Comparison of ENCODE assay signal across 9 cellular contexts in the genomic region with DNA sequence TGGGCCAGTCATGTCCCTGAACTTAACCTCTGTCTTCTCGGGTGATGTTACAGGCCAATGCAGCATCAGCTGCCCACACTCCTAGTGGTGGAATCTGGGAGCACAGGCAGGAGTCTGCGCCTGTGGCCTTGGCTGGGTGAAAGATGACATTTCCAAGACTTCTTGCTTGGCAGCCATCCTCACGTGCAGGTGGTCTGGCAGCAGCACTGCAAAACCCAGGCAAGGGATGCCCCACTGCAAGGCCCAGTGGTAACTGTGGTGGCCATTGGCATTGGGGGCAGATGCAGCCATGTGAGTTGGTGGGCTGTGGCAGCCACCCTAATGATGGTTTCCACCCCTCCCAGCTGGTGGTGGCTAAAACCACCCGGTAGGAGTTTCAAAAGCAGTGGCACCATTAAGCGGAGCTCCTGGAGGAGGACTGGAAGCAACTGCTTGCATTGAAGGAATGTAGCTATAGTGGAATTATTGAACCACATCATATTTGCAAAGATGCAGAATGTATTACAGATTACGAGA.
DNase-seq lines count a peak whose midpoint lies in the region; ATAC-seq, FAIRE-seq and TF ChIP-seq lines count a peak whose summit lies in the region.
"Had no signal": no experiment of that assay in that cellular context is flagged by ENCODE, and none has a peak within 500 bp of the region (broad histone marks: within the 10 kb centered on the region; RNA-seq: fewer than 3 reads in every experiment).

No MANE protein-coding gene starts in this region.

- intact Hi-C loops in adrenal gland (cut with DNase I) = no loop called here

- ATAC-seq in A549 = peak; percentile 59 to 74; a peak in 3 of 6 replicates

- peaks cover 17% of the 10 kb centered on the region for H3K27me3 ChIP-seq in SK-N-SH (ENCODE audit: insufficient read depth)
- H3K27me3 ChIP-seq in adrenal gland = no peaks in the 10 kb centered on the region

- FAIRE-seq in A549 (lab: Jason Lieb, UNC) (no peak), frontal cortex (lab: Jason Lieb, UNC) (no peak)

- no peaks in the 10 kb centered on the region for H3K9me2 ChIP-seq in SK-N-SH

- H3K79me2 ChIP-seq in SK-N-SH (ENCODE audit: insufficient read depth) = no peaks in the 10 kb centered on the region

- no peak for TF ChIP-seq POLR2A in A549 (IDR thresholded peaks at IDR 0.05; ENCODE audit: low read length)
- no peak for TF ChIP-seq POLR2A in adrenal gland (IDR thresholded peaks at IDR 0.05)

- H3K4me2 ChIP-seq in A549 (no peak overlapping the region), SK-N-SH (no peak overlapping the region)

- CTCF ChIA-PET in A549 (lab: Yijun Ruan, JAX) = no interaction called here
- CTCF ChIA-PET in GM10248 (lab: Yijun Ruan, JAX) = interaction anchor here (1.0 kb wide), 1 partner anchor 93 kb away, joined by 5 read pairs; no protein-coding TSS in a partner anchor
- CTCF ChIA-PET in SK-N-SH (lab: Yijun Ruan, JAX) = interaction anchor here (0.8 to 1.3 kb wide), 2 partner anchors 10 to 17 kb away, joined by 3 read pairs; no protein-coding TSS in a partner anchor

- no peak overlapping the region for H2AFZ ChIP-seq in SK-N-SH (ENCODE audit: low read depth)

- H3K9ac ChIP-seq in SK-N-SH = no peak overlapping the region

- H3F3A ChIP-seq in SK-N-SH (replicated peaks; ENCODE audit: insufficient read depth) = no peaks in the 10 kb centered on the region

- WGBS in A549 (ENCODE audit: missing lambda C conversion rate) = 73% methylated on average over 5 of the region's 6 CpGs
- 48% methylated on average over 4 of the region's 6 CpGs for WGBS in SK-N-SH (ENCODE audit: low lambda C conversion rate)
- 56 to 62% (median 57%) methylated on average over 5 to 6 of the region's 6 CpGs for WGBS in adrenal gland, 4 donors

- H4K20me1 ChIP-seq in SK-N-SH (ENCODE audit: insufficient read depth) = no peaks in the 10 kb centered on the region

- H3K27ac ChIP-seq in A549 (no peak overlapping the region), SK-N-SH (ENCODE audit: low read depth in 2 of 2, low read length in 1 of 2) (no peak overlapping the region), adrenal gland (no peak overlapping the region)

- no peak overlapping the region for H3K4me3 ChIP-seq in A549
- no peak overlapping the region for H3K4me3 ChIP-seq in SK-N-SH (ENCODE audit: low read depth in 2 of 2, low read length in 1 of 2)
- no peak overlapping the region for H3K4me3 ChIP-seq in adrenal gland

- POLR2A ChIA-PET in A549 (lab: Yijun Ruan, JAX) = no interaction called here
- POLR2A ChIA-PET in GM10248 (lab: Yijun Ruan, JAX) = no interaction called here
- POLR2A ChIA-PET in SK-N-SH (lab: Yijun Ruan, JAX) = no interaction called here

- H3K36me3 ChIP-seq in SK-N-SH (replicated peaks in 1 of 2; ENCODE audit: control insufficient read depth in 1 of 2, insufficient read depth in 2 of 2, low read length in 1 of 2) (no peaks in the 10 kb centered on the region), adrenal gland (replicated peaks in 1 of 2) (no peaks in the 10 kb centered on the region)

- DNase-seq in A549 (ENCODE audit: low read depth in 1 of 2, low spot score in 1 of 2) (peak; percentile 11 to 18), GM10248 (ENCODE audit: extremely low spot score) (no peak), SK-N-SH (peak; percentile 44), iPS-NIHi11 (ENCODE audit: low spot score) (peak; percentile 65), frontal cortex (ENCODE audit: low spot score in 2 of 2) (no peak), KG1 (lab: John Stamatoyannopoulos, UW) (no peak), HuH-7 (ENCODE audit: low spot score) (no peak), adrenal gland (no peak)
- DNase-seq: activated B cell treated with CpG ODN at 0.5 μM for 24 hours had no signal

- H3K9me3 ChIP-seq in A549 (peaks cover 5% of the 10 kb centered on the region; the same call in 1 of the 3 replicates), SK-N-SH (no peaks in the 10 kb centered on the region), adrenal gland (replicated peaks in 1 of 3) (no peaks in the 10 kb centered on the region)

- TF ChIP-seq RAD21 in A549 (conservative IDR thresholded peaks at IDR 0.05 in 1 of 2, IDR thresholded peaks at IDR 0.05 in 1 of 2) (no peak), SK-N-SH (IDR thresholded peaks at IDR 0.05; ENCODE audit: low read length) (no peak)

- TF ChIP-seq CTCF in A549 (IDR thresholded peaks at IDR 0.05) (no peak), GM10248 (IDR thresholded peaks at IDR 0.05; ENCODE audit: control extremely low read depth, extremely low read depth, low read depth, missing control alignments) (peak; percentile 6), SK-N-SH (IDR thresholded peaks at IDR 0.05) (peak; percentile 51), adrenal gland (IDR thresholded peaks at IDR 0.05) (peak in 2 of 6 experiments; percentile 12 to 26)

- TF ChIP-seq EP300 in A549 (IDR thresholded peaks at IDR 0.05) (no peak), SK-N-SH (IDR thresholded peaks at IDR 0.05; ENCODE audit: borderline replicate concordance in 1 of 2, low read depth in 1 of 2, low read length in 1 of 2) (no peak)

- H3K4me1 ChIP-seq in A549 (no peaks in the 10 kb centered on the region), SK-N-SH (ENCODE audit: control insufficient read depth in 1 of 2, insufficient read depth in 2 of 2, low read depth in 1 of 2, low read length in 1 of 2) (no peaks in the 10 kb centered on the region), adrenal gland (replicated peaks in 1 of 2) (no peaks in the 10 kb centered on the region)

TF ChIP-seq in A549, 52 proteins besides CTCF, POLR2A, EP300 and RAD21:
- TF ChIP-seq HOXB13 (CRISPR knock-in tag; IDR thresholded peaks at IDR 0.05; ENCODE audit: low read depth) (no peak), NFE2L2 (conservative IDR thresholded peaks at IDR 0.05; ENCODE audit: low read length) (no peak)

TF ChIP-seq in SK-N-SH, 30 proteins besides CTCF, POLR2A, EP300 and RAD21:
- TF ChIP-seq JUND (IDR thresholded peaks at IDR 0.05) = no peak
- no peak for TF ChIP-seq FOXM1 (IDR thresholded peaks at IDR 0.05; ENCODE audit: low read depth)
- TF ChIP-seq FOSL2 (IDR thresholded peaks at IDR 0.05; ENCODE audit: borderline replicate concordance, low read depth) = no peak
- TF ChIP-seq MXI1 (IDR thresholded peaks at IDR 0.05; ENCODE audit: low read depth, low read length) = no peak
- no peak for TF ChIP-seq TCF12 (IDR thresholded peaks at IDR 0.05)
- no peak for TF ChIP-seq TEAD4 (IDR thresholded peaks at IDR 0.05; ENCODE audit: borderline replicate concordance, insufficient read depth)
- no peak for TF ChIP-seq EZH2phosphoT487 (IDR thresholded peaks at IDR 0.05; ENCODE audit: borderline replicate concordance, low read depth)
- TF ChIP-seq MEF2A (IDR thresholded peaks at IDR 0.05; ENCODE audit: borderline replicate concordance, low read depth) = no peak
- no peak for TF ChIP-seq SMC3 (IDR thresholded peaks at IDR 0.05; ENCODE audit: low read depth, low read length)
- no peak for TF ChIP-seq YY1 (IDR thresholded peaks at IDR 0.05; ENCODE audit: low read depth)
- TF ChIP-seq, protein P1, sequence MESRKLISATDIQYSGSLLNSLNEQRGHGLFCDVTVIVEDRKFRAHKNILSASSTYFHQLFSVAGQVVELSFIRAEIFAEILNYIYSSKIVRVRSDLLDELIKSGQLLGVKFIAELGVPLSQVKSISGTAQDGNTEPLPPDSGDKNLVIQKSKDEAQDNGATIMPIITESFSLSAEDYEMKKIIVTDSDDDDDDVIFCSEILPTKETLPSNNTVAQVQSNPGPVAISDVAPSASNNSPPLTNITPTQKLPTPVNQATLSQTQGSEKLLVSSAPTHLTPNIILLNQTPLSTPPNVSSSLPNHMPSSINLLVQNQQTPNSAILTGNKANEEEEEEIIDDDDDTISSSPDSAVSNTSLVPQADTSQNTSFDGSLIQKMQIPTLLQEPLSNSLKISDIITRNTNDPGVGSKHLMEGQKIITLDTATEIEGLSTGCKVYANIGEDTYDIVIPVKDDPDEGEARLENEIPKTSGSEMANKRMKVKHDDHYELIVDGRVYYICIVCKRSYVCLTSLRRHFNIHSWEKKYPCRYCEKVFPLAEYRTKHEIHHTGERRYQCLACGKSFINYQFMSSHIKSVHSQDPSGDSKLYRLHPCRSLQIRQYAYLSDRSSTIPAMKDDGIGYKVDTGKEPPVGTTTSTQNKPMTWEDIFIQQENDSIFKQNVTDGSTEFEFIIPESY (IDR thresholded peaks at IDR 0.05; ENCODE audit: borderline replicate concordance, low read depth) = no peak
- TF ChIP-seq GATA2 (CRISPR knock-in tag; IDR thresholded peaks at IDR 0.05) = no peak
- no peak for TF ChIP-seq GABPA (IDR thresholded peaks at IDR 0.05; ENCODE audit: low read depth)
- TF ChIP-seq POLR2AphosphoS5 (IDR thresholded peaks at IDR 0.05; ENCODE audit: low read depth, low read length) = no peak
- TF ChIP-seq RFX5 (IDR thresholded peaks at IDR 0.05; ENCODE audit: low read length) = no peak
- TF ChIP-seq NRF1 (IDR thresholded peaks at IDR 0.05; ENCODE audit: low read depth, low read length) = no peak
- TF ChIP-seq, protein P2, sequence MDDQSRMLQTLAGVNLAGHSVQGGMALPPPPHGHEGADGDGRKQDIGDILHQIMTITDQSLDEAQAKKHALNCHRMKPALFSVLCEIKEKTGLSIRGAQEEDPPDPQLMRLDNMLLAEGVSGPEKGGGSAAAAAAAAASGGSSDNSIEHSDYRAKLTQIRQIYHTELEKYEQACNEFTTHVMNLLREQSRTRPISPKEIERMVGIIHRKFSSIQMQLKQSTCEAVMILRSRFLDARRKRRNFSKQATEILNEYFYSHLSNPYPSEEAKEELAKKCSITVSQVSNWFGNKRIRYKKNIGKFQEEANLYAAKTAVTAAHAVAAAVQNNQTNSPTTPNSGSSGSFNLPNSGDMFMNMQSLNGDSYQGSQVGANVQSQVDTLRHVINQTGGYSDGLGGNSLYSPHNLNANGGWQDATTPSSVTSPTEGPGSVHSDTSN (IDR thresholded peaks at IDR 0.05) = no peak
- TF ChIP-seq ELF1 (IDR thresholded peaks at IDR 0.05) = no peak
TF ChIP-seq in SK-N-SH: peak in this region for 0.

Comparison
In these comparisons a context has a peak if more than half of its experiments do, and no peak if none do; other contexts are left out.
1. DNase-seq: peak in A549 (2 of 2), SK-N-SH (single experiment) and iPS-NIHi11 (single experiment); none in GM10248 (single experiment), frontal cortex (0 of 2), KG1 (single experiment), HuH-7 (single experiment) and adrenal gland (0 of 7).